ENCODE assay signal across 8 cellular contexts in the genomic region with DNA sequence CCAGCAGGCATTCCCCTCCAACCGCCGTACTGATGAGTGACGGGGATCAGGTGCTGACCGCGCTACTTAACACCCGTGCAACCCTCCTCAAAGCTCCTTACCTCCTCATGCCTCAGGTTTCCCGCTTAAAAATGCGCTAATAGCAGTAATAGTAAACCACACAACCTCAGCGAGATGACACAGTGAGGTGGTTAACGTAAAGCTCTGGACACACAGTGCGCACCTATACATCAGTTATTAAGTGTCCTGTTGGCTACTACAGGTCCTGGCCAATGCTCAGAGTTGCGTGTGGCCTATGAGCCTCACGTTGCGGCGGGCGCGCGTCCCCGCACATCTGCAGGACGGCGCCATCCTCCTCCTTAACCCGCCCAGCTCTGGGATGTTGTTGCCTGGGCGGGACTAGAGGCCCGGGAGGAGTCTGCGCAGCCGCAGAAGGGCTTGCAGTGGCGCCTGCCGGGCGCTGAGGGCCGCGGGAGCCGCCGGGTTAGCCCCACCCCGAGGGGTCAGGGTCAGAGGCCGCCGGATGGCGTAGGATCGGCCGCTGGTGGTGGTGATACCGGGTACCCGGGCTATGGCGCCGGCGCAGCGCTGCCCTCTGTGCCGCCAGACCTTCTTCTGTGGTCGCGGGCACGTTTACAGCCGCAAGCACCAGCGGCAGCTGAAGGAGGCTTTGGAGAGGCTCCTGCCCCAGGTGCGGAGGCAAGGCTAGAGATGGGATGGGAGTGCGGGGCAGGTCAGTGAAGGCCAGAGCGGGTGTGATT. TPM values are rescaled to one million over a fixed set of nuclear protein-coding genes. Genes with fewer than 3 reads are reported as not detected.
DNase-seq lines count a peak whose midpoint lies in the region; ATAC-seq and TF ChIP-seq lines count a peak whose summit lies in the region.

A gene with protein sequence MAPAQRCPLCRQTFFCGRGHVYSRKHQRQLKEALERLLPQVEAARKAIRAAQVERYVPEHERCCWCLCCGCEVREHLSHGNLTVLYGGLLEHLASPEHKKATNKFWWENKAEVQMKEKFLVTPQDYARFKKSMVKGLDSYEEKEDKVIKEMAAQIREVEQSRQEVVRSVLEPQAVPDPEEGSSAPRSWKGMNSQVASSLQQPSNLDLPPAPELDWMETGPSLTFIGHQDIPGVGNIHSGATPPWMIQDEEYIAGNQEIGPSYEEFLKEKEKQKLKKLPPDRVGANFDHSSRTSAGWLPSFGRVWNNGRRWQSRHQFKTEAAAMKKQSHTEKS (plus strand): TSS at position 512 of the 761 bp plus-strand sequence. CDS start 60 bp downstream, at position 572.

- H3K36me3 Mint-ChIP-seq in GM23338 (ENCODE audit: low read depth) = peaks cover 66% of the 10 kb centered on the region
- peaks cover 0 to 30% (median 5%) of the 10 kb centered on the region in 5 donors for H3K36me3 Mint-ChIP-seq in naive thymus-derived CD4-positive, alpha-beta T cell
- peaks cover 13 to 27% of the 10 kb centered on the region in 2 donors for H3K36me3 Mint-ChIP-seq in stimulated activated naive B cell treated with anti-CD40 and anti-IgM and Interleukin-4, amounts not matched to agents 10 μg/mL and 1 μg/mL and 100 μg/mL, for 72 hours

- peak; percentile 93 for ATAC-seq in GM23338
- peak; percentile 98 for ATAC-seq in naive thymus-derived CD4-positive, alpha-beta T cell
- peak; percentile 90 to 97 for ATAC-seq in stimulated activated naive B cell treated with anti-CD40 and anti-IgM and Interleukin-4, amounts not matched to agents 10 μg/mL and 1 μg/mL and 100 μg/mL, for 72 hours (replicated peaks)

- H3K4me1 Mint-ChIP-seq in GM23338 = peaks cover 21% of the 10 kb centered on the region
- H3K4me1 Mint-ChIP-seq in naive thymus-derived CD4-positive, alpha-beta T cell = peaks cover 26 to 45% (median 37%) of the 10 kb centered on the region in 7 donors
- peaks cover 15 to 44% of the 10 kb centered on the region in 2 donors for H3K4me1 Mint-ChIP-seq in stimulated activated naive B cell treated with anti-CD40 and anti-IgM and Interleukin-4, amounts not matched to agents 10 μg/mL and 1 μg/mL and 100 μg/mL, for 72 hours

- peak within 1 kb of the TSS; percentile 98 for H3K27ac Mint-ChIP-seq in GM23338
- peak within 1 kb of the TSS; percentile 87 to 98 (median 92) for H3K27ac Mint-ChIP-seq in naive thymus-derived CD4-positive, alpha-beta T cell
- peak within 1 kb of the TSS; percentile 97 for H3K27ac Mint-ChIP-seq in stimulated activated naive B cell treated with anti-CD40 and anti-IgM and Interleukin-4, amounts not matched to agents 10 μg/mL and 1 μg/mL and 100 μg/mL, for 72 hours

- H3K79me2 ChIP-seq in GM23338 (replicated peaks; ENCODE audit: insufficient read depth) (peaks cover 58% of the 10 kb centered on the region), fibroblast of lung (ENCODE audit: control insufficient read depth, insufficient read depth, low read length) (peaks cover 15% of the 10 kb centered on the region)

- peaks cover 4% of the 10 kb centered on the region for H3K27me3 Mint-ChIP-seq in GM23338 (ENCODE audit: insufficient read depth, low read depth, poor library complexity)
- H3K27me3 Mint-ChIP-seq in naive thymus-derived CD4-positive, alpha-beta T cell = no peaks in the 10 kb centered on the region
- no peaks in the 10 kb centered on the region for H3K27me3 Mint-ChIP-seq in stimulated activated naive B cell treated with anti-CD40 and anti-IgM and Interleukin-4, amounts not matched to agents 10 μg/mL and 1 μg/mL and 100 μg/mL, for 72 hours

- H3F3A ChIP-seq in GM23338 (replicated peaks; ENCODE audit: low read depth) = 0 out of 2 replicates have a peak, but pooled peaks cover 5% of the 10 kb centered on the region

- peak within 1 kb of the TSS; percentile 75 for H3K27ac ChIP-seq in GM23338 (ENCODE audit: low read depth)
- peak within 1 kb of the TSS; percentile 87 for H3K27ac ChIP-seq in fibroblast of lung (ENCODE audit: insufficient read depth, low read length)
- H3K27ac ChIP-seq in naive thymus-derived CD4-positive, alpha-beta T cell (ENCODE audit: low read depth, low read length) = peak within 1 kb of the TSS; percentile 85

- TF ChIP-seq CTCF in GM23338 (conservative IDR thresholded peaks at IDR 0.05; ENCODE audit: low read depth in 2 of 2) (no peak), fibroblast of lung (conservative IDR thresholded peaks at IDR 0.05 in 1 of 2, IDR thresholded peaks at IDR 0.05 in 1 of 2; ENCODE audit: low read depth in 1 of 2, low read length in 2 of 2) (no peak)

- 0 out of 2 replicates have a peak, but pooled peaks cover 4% of the 10 kb centered on the region for H3K9me2 ChIP-seq in GM23338 (ENCODE audit: insufficient read depth)

- H2AFZ ChIP-seq in GM23338 = peak within 1 kb of the TSS; percentile 97
- H2AFZ ChIP-seq in fibroblast of lung (ENCODE audit: low read length) = peak within 1 kb of the TSS; percentile 99

- H4K20me1 ChIP-seq in GM23338 (replicated peaks; ENCODE audit: insufficient read depth) (0 out of 2 replicates have a peak, but pooled peaks cover 8% of the 10 kb centered on the region), fibroblast of lung (ENCODE audit: control insufficient read depth, extremely low read depth, insufficient read depth, low read length) (no peaks in the 10 kb centered on the region)

- POLR2A ChIA-PET in naive thymus-derived CD4-positive, alpha-beta T cell (lab: Charles Lee) = interaction anchor here (0.6 to 7.1 kb wide), 28 partner anchors 18 to 693 kb away, joined by 3 to 69 read pairs (median 4); a partner anchor contains a TSS

- H3K4me2 ChIP-seq in GM23338 (peak within 1 kb of the TSS; percentile 97), fibroblast of lung (ENCODE audit: extremely low read depth, insufficient read depth, low read length) (peak within 1 kb of the TSS; percentile 95)

- peaks cover 16% of the 10 kb centered on the region; the same call in 1 of the 2 replicates for H3K4me1 ChIP-seq in GM23338 (ENCODE audit: insufficient read depth)
- H3K4me1 ChIP-seq in fibroblast of lung (ENCODE audit: control insufficient read depth, extremely low read depth, insufficient read depth, low read length) = no peaks in the 10 kb centered on the region
- H3K4me1 ChIP-seq in naive thymus-derived CD4-positive, alpha-beta T cell (ENCODE audit: control insufficient read depth in 2 of 2, insufficient read depth in 2 of 2, low read length in 2 of 2) = peaks cover 6 to 16% of the 10 kb centered on the region in 2 donors

- H3K27me3 ChIP-seq in GM23338 (ENCODE audit: insufficient read depth) (no peaks in the 10 kb centered on the region), fibroblast of lung (ENCODE audit: control insufficient read depth, insufficient read depth, low read length) (no peaks in the 10 kb centered on the region)
- no peaks in the 10 kb centered on the region for H3K27me3 ChIP-seq in naive thymus-derived CD4-positive, alpha-beta T cell (ENCODE audit: control insufficient read depth in 2 of 2, insufficient read depth in 2 of 2, low read length in 2 of 2)

- H3K4me3 Mint-ChIP-seq in GM23338 = peak within 1 kb of the TSS; percentile 100
- peak within 1 kb of the TSS; percentile 87 to 99 (median 94) for H3K4me3 Mint-ChIP-seq in naive thymus-derived CD4-positive, alpha-beta T cell
- H3K4me3 Mint-ChIP-seq in stimulated activated naive B cell treated with anti-CD40 and anti-IgM and Interleukin-4, amounts not matched to agents 10 μg/mL and 1 μg/mL and 100 μg/mL, for 72 hours = peak within 1 kb of the TSS; percentile 97 to 98

- H3K9ac ChIP-seq in fibroblast of lung (ENCODE audit: insufficient read depth, low read length) = peak within 1 kb of the TSS; percentile 88

- CTCF ChIA-PET in naive thymus-derived CD4-positive, alpha-beta T cell (lab: Charles Lee) = interaction anchor here (1.2 kb wide), 2 partner anchors 21 to 89 kb away, joined by 3 to 4 read pairs; a partner anchor contains a TSS

- intact Hi-C loops in naive thymus-derived CD4-positive, alpha-beta T cell (cut with micrococcal nuclease) = loop anchor here (1.0 to 5.0 kb wide), 18 partner anchors 20 to 561 kb away; a partner anchor contains a TSS

- H3K36me3 ChIP-seq in GM23338 (ENCODE audit: insufficient read depth) (peaks cover 22% of the 10 kb centered on the region), fibroblast of lung (ENCODE audit: control insufficient read depth, insufficient read depth, low read length) (no peaks in the 10 kb centered on the region)
- peaks cover 0 to 29% (median 0%) of the 10 kb centered on the region in 3 experiments for H3K36me3 ChIP-seq in naive thymus-derived CD4-positive, alpha-beta T cell (ENCODE audit: control insufficient read depth in 2 of 3, insufficient read depth in 3 of 3, low read length in 3 of 3)

- DNase-seq in Daoy (ENCODE audit: low read depth) (peak; percentile 88), GM23338 (ENCODE audit: low spot score) (peak; percentile 97), Kasumi-1 (lab: John Stamatoyannopoulos, UW) (peak; percentile 89), RKO (ENCODE audit: low spot score) (peak; percentile 94), fibroblast of lung (ENCODE audit: low read depth in 2 of 2) (peak; percentile 74 to 89)
- peak; percentile 92 to 95 for DNase-seq in activated T-helper 1 cell treated with anti-CD3 and anti-CD28 coated beads, Interleukin-2, amount 50 U/mL, for 16 hours (ENCODE audit: low read depth in 1 of 2, low spot score in 1 of 2)
- peak; percentile 91 to 98 (median 94) for DNase-seq in naive thymus-derived CD4-positive, alpha-beta T cell
- peak; percentile 93 for DNase-seq in stimulated activated naive B cell treated with anti-CD40 and anti-IgM and Interleukin-4, amounts not matched to agents 10 μg/mL and 1 μg/mL and 100 μg/mL, for 72 hours

- no peaks in the 10 kb centered on the region for H3K9me3 ChIP-seq in fibroblast of lung (ENCODE audit: control insufficient read depth, insufficient read depth, low read depth, low read length)
- H3K9me3 ChIP-seq in naive thymus-derived CD4-positive, alpha-beta T cell (ENCODE audit: control insufficient read depth in 2 of 3, low read length in 3 of 3) = no peaks in the 10 kb centered on the region

- H3K9me3 Mint-ChIP-seq in GM23338 = peaks cover 9% of the 10 kb centered on the region
- no peaks in the 10 kb centered on the region for H3K9me3 Mint-ChIP-seq in naive thymus-derived CD4-positive, alpha-beta T cell
- no peaks in the 10 kb centered on the region for H3K9me3 Mint-ChIP-seq in stimulated activated naive B cell treated with anti-CD40 and anti-IgM and Interleukin-4, amounts not matched to agents 10 μg/mL and 1 μg/mL and 100 μg/mL, for 72 hours

- H3K4me3 ChIP-seq in GM23338 = peak within 1 kb of the TSS; percentile 98
- H3K4me3 ChIP-seq in fibroblast of lung (replicated peaks in 1 of 4; ENCODE audit: control extremely low read depth in 1 of 4, insufficient read depth in 1 of 4, low read depth in 3 of 4, low read length in 4 of 4) = peak within 1 kb of the TSS; percentile 73 to 97 (median 87)
- H3K4me3 ChIP-seq in naive thymus-derived CD4-positive, alpha-beta T cell (ENCODE audit: low read length) = peak within 1 kb of the TSS; percentile 91

RNA-seq across cellular contexts. Expression of the gene that starts here (rescaled TPM):
- 27.3 and 40.2 TPM in 2 replicates for total RNA-seq in Daoy (2014; rRNA removed; shearing (Covaris generic))
- 34.3 and 34.5 TPM in 2 replicates for total RNA-seq in GM23338 (2014; rRNA removed; shearing (Covaris generic))
- polyA plus RNA-seq in GM23338 (2016; fragmentation: Nextera tagmentation; extraction: Ambion mirVana) (31.7 and 33.4 TPM in 2 replicates), fibroblast of lung (10.1 and 11.0 TPM in 2 replicates)
- total RNA-seq in fibroblast of lung = 15.2 and 21.5 TPM in 2 replicates
- polyA plus RNA-seq in fibroblast of lung (2012) = 6.5 and 6.6 TPM in 2 replicates
- 0.56 and 4.7 TPM in 2 replicates for polyA minus RNA-seq in fibroblast of lung (ENCODE audit: low replicate concordance)
- 100 to 1,000 TPM in 4 of 5 experiments, 10 to 100 TPM in 1; 53.5 to 136 (median 109) TPM for total RNA-seq in naive thymus-derived CD4-positive, alpha-beta T cell
- polyA plus RNA-seq in naive thymus-derived CD4-positive, alpha-beta T cell = 10 to 100 TPM in 1 of 2 donors, 1 to 10 TPM in 1; 8.4 to 13.5 TPM

Comparison
In these comparisons a context has a peak if more than half of its experiments do, and no peak if none do; other contexts are left out.
1. Peak in every context shown above with its lines: DNase-seq, ATAC-seq, H3K4me3 ChIP-seq and H3K27ac ChIP-seq.